ENCODE assay signal across 1 cellular context in genomic region chr9:133924453-133924852, GRCh38.
TF ChIP-seq lines count a peak whose summit lies in the region.

No MANE protein-coding gene starts in this region.

TF ChIP-seq in HepG2, 621 proteins besides CTCF, POLR2A, EP300 and RAD21 (continued from another document):
- no peak for TF ChIP-seq RNF219 (CRISPR knock-in tag; IDR thresholded peaks at IDR 0.05)
